ENCODE assay signal across 20 cellular contexts in genomic region chr2:199364153-199364552, GRCh38.
DNase-seq lines count a peak whose midpoint lies in the region; ATAC-seq, FAIRE-seq and TF ChIP-seq lines count a peak whose summit lies in the region.
"Had no signal": no experiment of that assay in that cellular context is flagged by ENCODE, and none has a peak within 500 bp of the region (broad histone marks: within the 10 kb centered on the region; RNA-seq: fewer than 3 reads in every experiment).

No MANE protein-coding gene starts in this region.

- H3K4me1 ChIP-seq in HepG2 (ENCODE audit: insufficient read depth, low read length) (peaks cover 20% of the 10 kb centered on the region), right lobe of liver (no peaks in the 10 kb centered on the region), mesodermal cell (ENCODE audit: control insufficient read depth, insufficient read depth, low read length, poor library complexity, severe bottlenecking) (no peaks in the 10 kb centered on the region)
- H3K4me1 ChIP-seq: BLaER1 treated with 17β-estradiol and CSF1 and Interleukin-3, amounts not matched to agents 10 nM and 100 nM; SJCRH30 had no signal

- H3K9me3 Mint-ChIP-seq in mesothelial cell of epicardium, result no peaks in the 10 kb centered on the region

- H3K27me3 ChIP-seq in HepG2 (ENCODE audit: control insufficient read depth in 1 of 2, insufficient read depth in 2 of 2, low read length in 2 of 2) (no peaks in the 10 kb centered on the region), right lobe of liver (no peaks in the 10 kb centered on the region)
- H3K27me3 ChIP-seq: BLaER1 treated with 17β-estradiol and CSF1 and Interleukin-3, amounts not matched to agents 10 nM and 100 nM; SJCRH30 had no signal

- H3K79me2 ChIP-seq in HepG2 (ENCODE audit: insufficient read depth, low read length), result no peaks in the 10 kb centered on the region

- intact Hi-C loops in HepG2 (cut with micrococcal nuclease; ENCODE audit: unreplicated experiment), result no loop called here
- intact Hi-C loops in right lobe of liver (cut with DNase I), result no loop called here
- intact Hi-C loops in posterior vena cava (cut with DNase I), result no loop called here

- H3K4me3 ChIP-seq in HepG2 (replicated peaks in 1 of 3; ENCODE audit: insufficient read depth in 1 of 3, low read depth in 2 of 3, low read length in 3 of 3), result no peak overlapping the region
- no peak overlapping the region for H3K4me3 ChIP-seq in right lobe of liver
- no peak overlapping the region for H3K4me3 ChIP-seq in mesodermal cell (ENCODE audit: extremely low read depth, insufficient read depth, low read length, poor library complexity, severe bottlenecking)
- H3K4me3 ChIP-seq: BLaER1 treated with 17β-estradiol and CSF1 and Interleukin-3, amounts not matched to agents 10 nM and 100 nM; GM12878; SJCRH30 had no signal

- TF ChIP-seq POLR2A in HepG2 (IDR thresholded peaks at IDR 0.05; ENCODE audit: insufficient read depth in 1 of 2, low read depth in 2 of 2, low read length in 2 of 2), result no peak
- TF ChIP-seq POLR2A in right lobe of liver (IDR thresholded peaks at IDR 0.05), result no peak

- H3K4me2 ChIP-seq in HepG2 (ENCODE audit: low read depth, low read length), result no peak overlapping the region
- H3K4me2 ChIP-seq: BLaER1 treated with 17β-estradiol and CSF1 and Interleukin-3, amounts not matched to agents 10 nM and 100 nM had no signal

- peak; percentile 75 for ATAC-seq in HepG2
- no peak for ATAC-seq in right lobe of liver
- ATAC-seq: GM12878, HCT116 had no signal

- CTCF ChIA-PET in HepG2 (lab: Yijun Ruan, JAX; ENCODE audit: low intra/inter-chr PET ratio, low total read pairs), result no interaction called here

- in situ Hi-C loops in HepG2 (cut with HindIII; ENCODE audit: extremely low pct_ligation_motif_present, low pct_unique_long_range_greater_than_20kb), result no loop called here

- peaks cover 4% of the 10 kb centered on the region for H3K4me1 Mint-ChIP-seq in mesothelial cell of epicardium

- peaks cover 14% of the 10 kb centered on the region for H3K27me3 Mint-ChIP-seq in mesothelial cell of epicardium (ENCODE audit: low read depth)

- H4K20me1 ChIP-seq in HepG2 (ENCODE audit: insufficient read depth, low read length), result no peaks in the 10 kb centered on the region
- H4K20me1 ChIP-seq: BLaER1 treated with 17β-estradiol and CSF1 and Interleukin-3, amounts not matched to agents 10 nM and 100 nM had no signal

- DNase-seq in HepG2 (ENCODE audit: low spot score) (peak; percentile 28), right lobe of liver (no peak), NCI-H1930 (lab: John Stamatoyannopoulos, UW) (peak; percentile 6 to 51), NCI-H69 (lab: John Stamatoyannopoulos, UW) (peak; percentile 64), posterior vena cava (ENCODE audit: low spot score) (no peak), mesothelial cell of epicardium (ENCODE audit: low spot score in 2 of 2, unreplicated experiment in 2 of 2) (no peak), T1000 (lab: John Stamatoyannopoulos, UW) (no peak)
- DNase-seq: DMS79; KBM-7; NCI-H1048; NCI-H226; NK-92 treated with Interleukin-12 subunit alpha and Interleukin-12 subunit beta, amount 100 ng/mL, for 24 hours; SJCRH30 had no signal

- no TSS peak for BruUV-seq in HepG2 (replicated peaks; lab: Mats Ljungman, UMichigan)

- FAIRE-seq in HepG2 (lab: Jason Lieb, UNC), result peak; percentile 4
- FAIRE-seq: GM12878, GM19239 had no signal

- WGBS in HepG2 (ENCODE audit: low lambda C conversion rate), result 19% methylated on average over 3 of the region's 3 CpGs
- 53% methylated on average over 3 of the region's 3 CpGs for WGBS in right lobe of liver (ENCODE audit: insufficient coverage, low coverage, low lambda C conversion rate, missing lambda C conversion rate)
- WGBS in mesodermal cell (ENCODE audit: insufficient coverage in 2 of 2), 2 experiments, result 78% methylated on average over 1 of the region's 3 CpGs; no CpG with 5 or more reads in 1 of the 2 experiments

- no peak overlapping the region for H3K27ac ChIP-seq in HepG2 (ENCODE audit: extremely low read length, insufficient read depth, low read length)
- H3K27ac ChIP-seq in right lobe of liver, result no peak overlapping the region
- H3K27ac ChIP-seq in mesodermal cell (ENCODE audit: low read depth, low read length, severe bottlenecking), result peak overlapping the region; percentile 11
- H3K27ac ChIP-seq: BLaER1 treated with 17β-estradiol and CSF1 and Interleukin-3, amounts not matched to agents 10 nM and 100 nM; HL-60; RWPE1; SJCRH30 had no signal

- POLR2A ChIA-PET in HepG2 (lab: Yijun Ruan, JAX), result no interaction called here

- H3K36me3 Mint-ChIP-seq in mesothelial cell of epicardium, result no peaks in the 10 kb centered on the region

- TF ChIP-seq CTCF in HepG2 (CRISPR knock-in tag; IDR thresholded peaks at IDR 0.05), result no peak
- no peak for TF ChIP-seq CTCF in right lobe of liver (IDR thresholded peaks at IDR 0.05)
- TF ChIP-seq CTCF in mesothelial cell of epicardium (IDR thresholded peaks at IDR 0.05; ENCODE audit: unreplicated experiment), result no peak

- H2AFZ ChIP-seq in HepG2 (ENCODE audit: low read length), result no peak overlapping the region

- no peaks in the 10 kb centered on the region for H3K36me3 ChIP-seq in HepG2 (replicated peaks in 1 of 2; ENCODE audit: control insufficient read depth in 1 of 2, insufficient read depth in 2 of 2, low read length in 2 of 2)
- H3K36me3 ChIP-seq in right lobe of liver, result no peaks in the 10 kb centered on the region
- no peaks in the 10 kb centered on the region for H3K36me3 ChIP-seq in mesodermal cell (ENCODE audit: control insufficient read depth, insufficient read depth, low read length)
- H3K36me3 ChIP-seq: BLaER1 treated with 17β-estradiol and CSF1 and Interleukin-3, amounts not matched to agents 10 nM and 100 nM had no signal

- no peak overlapping the region; the same call in 1 of the 2 replicates for H3K9ac ChIP-seq in HepG2 (ENCODE audit: insufficient read depth, low read depth, low read length)
- H3K9ac ChIP-seq: BLaER1 treated with 17β-estradiol and CSF1 and Interleukin-3, amounts not matched to agents 10 nM and 100 nM had no signal

- H3K9me3 ChIP-seq in HepG2 (ENCODE audit: low read length), result no peaks in the 10 kb centered on the region
- H3K9me3 ChIP-seq in right lobe of liver, result no peaks in the 10 kb centered on the region
- no peaks in the 10 kb centered on the region for H3K9me3 ChIP-seq in mesodermal cell (ENCODE audit: control insufficient read depth, low read length)
- H3K9me3 ChIP-seq: BLaER1 treated with 17β-estradiol and CSF1 and Interleukin-3, amounts not matched to agents 10 nM and 100 nM; SJCRH30 had no signal

- no peak overlapping the region for H3K27ac Mint-ChIP-seq in mesothelial cell of epicardium

- no peak for TF ChIP-seq RAD21 in HepG2 (CRISPR knock-in tag; IDR thresholded peaks at IDR 0.05)

- TF ChIP-seq EP300 in HepG2 (IDR thresholded peaks at IDR 0.05; ENCODE audit: low read depth in 2 of 2, low read length in 2 of 2), result peak in 1 of 2 experiments; percentile 11; a peak in 1 of 4 replicates
- no peak for TF ChIP-seq EP300 in HepG2 (CRISPR knock-in tag; IDR thresholded peaks at IDR 0.05; ENCODE audit: borderline replicate concordance)

- no peak overlapping the region for H3K4me3 Mint-ChIP-seq in mesothelial cell of epicardium

TF ChIP-seq in HepG2, 621 proteins besides CTCF, POLR2A, EP300 and RAD21 (continues in another document):
- TF ChIP-seq MYC (CRISPR knock-in tag; IDR thresholded peaks at IDR 0.05; ENCODE audit: borderline replicate concordance), result no peak
- no peak for TF ChIP-seq ZNF775 (CRISPR knock-in tag; IDR thresholded peaks at IDR 0.05; ENCODE audit: borderline replicate concordance)
- TF ChIP-seq TARDBP (CRISPR knock-in tag; IDR thresholded peaks at IDR 0.05), result no peak
- TF ChIP-seq U2AF1 (optimal IDR thresholded peaks at IDR 0.05; ENCODE audit: low read depth, low read length), result no peak
- TF ChIP-seq SSRP1 (CRISPR knock-in tag; IDR thresholded peaks at IDR 0.05), result no peak
- TF ChIP-seq ZNF552 (CRISPR knock-in tag; IDR thresholded peaks at IDR 0.05; ENCODE audit: borderline replicate concordance), result no peak
- peak; percentile 76 for TF ChIP-seq TCF7 (IDR thresholded peaks at IDR 0.05; ENCODE audit: low read depth)
- no peak for TF ChIP-seq MTA3 (CRISPR knock-in tag; IDR thresholded peaks at IDR 0.05)
- TF ChIP-seq ZNF589 (CRISPR knock-in tag; conservative IDR thresholded peaks at IDR 0.05), result no peak
- TF ChIP-seq ZNF670 (CRISPR knock-in tag; IDR thresholded peaks at IDR 0.05; ENCODE audit: borderline replicate concordance), result no peak
- no peak for TF ChIP-seq ZNF792 (CRISPR knock-in tag; IDR thresholded peaks at IDR 0.05)
- no peak for TF ChIP-seq ZNF605 (CRISPR knock-in tag; IDR thresholded peaks at IDR 0.05)
- TF ChIP-seq FOXP1 (IDR thresholded peaks at IDR 0.05), result no peak
- TF ChIP-seq FOXP1 (CRISPR knock-in tag; IDR thresholded peaks at IDR 0.05), result 0 out of 2 replicates have a peak, but pooled peaks have one; percentile 42
- TF ChIP-seq ZNF546 (CRISPR knock-in tag; conservative IDR thresholded peaks at IDR 0.05), result no peak

Comparison
In these comparisons a context has a peak if more than half of its experiments do, and no peak if none do; other contexts are left out.
1. DNase-seq: peak in HepG2 (single experiment), NCI-H1930 (2 of 2) and NCI-H69 (single experiment); none in right lobe of liver (0 of 3), posterior vena cava (single experiment), mesothelial cell of epicardium (0 of 2) and T1000 (single experiment).